19 cellular contexts compared by ENCODE assay signal in genomic region chr11:117502285-117502856, GRCh38.
DNase-seq lines count a peak whose midpoint lies in the region; FAIRE-seq and TF ChIP-seq lines count a peak whose summit lies in the region.
"Had no signal": no experiment of that assay in that cellular context is flagged by ENCODE, and none has a peak within 500 bp of the region (broad histone marks: within the 10 kb centered on the region; RNA-seq: fewer than 3 reads in every experiment).

No MANE protein-coding gene starts in this region.

- H4K8ac ChIP-seq in H1 (ENCODE audit: extremely low read depth, insufficient read depth, low read length), result no peak overlapping the region
- H4K8ac ChIP-seq in trophoblast cell (ENCODE audit: low read depth, low read length), result no peak overlapping the region

- POLR2A ChIA-PET in H1 (lab: Charles Lee; ENCODE audit: partially characterized antibody), result interaction anchor here (0.9 to 1.6 kb wide), 4 partner anchors 9 to 119 kb away, joined by 3 to 5 read pairs (median 4); no protein-coding TSS in a partner anchor

- H3K4me2 ChIP-seq in H1 (ENCODE audit: insufficient read depth in 1 of 2, low read depth in 2 of 2, low read length in 2 of 2), result peak overlapping the region; percentile 19 to 50; a peak in 2 of 4 replicates
- H3K4me2 ChIP-seq in trophoblast cell (ENCODE audit: low read length), result no peak overlapping the region

- H2AK5ac ChIP-seq in H1 (ENCODE audit: low read depth, low read length), result no peak overlapping the region
- no peak overlapping the region for H2AK5ac ChIP-seq in trophoblast cell (ENCODE audit: low read length)

- peak; percentile 40 for DNase-seq in NCI-H510A treated with DMSO at 0.1 percent for 48 hours (lab: John Stamatoyannopoulos, UW)
- DNase-seq in NCI-H510A (lab: John Stamatoyannopoulos, UW), result no peak
- DNase-seq in H1 (ENCODE audit: low read depth in 1 of 2, low spot score in 2 of 2), result no peak
- DNase-seq in trophoblast cell, result no peak
- no peak for DNase-seq in CD1c-positive myeloid dendritic cell (ENCODE audit: extremely low spot score)
- DNase-seq in RPMI8226, result no peak
- DNase-seq in NCI-H187 (lab: John Stamatoyannopoulos, UW), result no peak
- DNase-seq: EL, GM23248, Karpas-422, MV-4-11, NCI-H1105 treated with DMSO at 0.1 percent for 48 hours, NCI-H1694 treated with DMSO at 0.1 percent for 48 hours, NCI-H226, NCI-H526, Peyer's patch had no signal

- no peak for TF ChIP-seq POLR2A in H1 (IDR thresholded peaks at IDR 0.05; ENCODE audit: control extremely low read depth in 1 of 2, low read depth in 2 of 2, low read length in 2 of 2)

- H3K56ac ChIP-seq in H1 (replicated peaks; ENCODE audit: insufficient read length, low read depth, low read length), result no peak overlapping the region

- H3K23me2 ChIP-seq in H1 (ENCODE audit: low read depth, low read length), result no peaks in the 10 kb centered on the region; the same call in 1 of the 2 replicates

- no peaks in the 10 kb centered on the region for H3K79me1 ChIP-seq in H1 (ENCODE audit: low read depth, low read length)
- no peaks in the 10 kb centered on the region for H3K79me1 ChIP-seq in trophoblast cell (ENCODE audit: low read length)

- no peak for TF ChIP-seq CTCF in H1 (IDR thresholded peaks at IDR 0.05; ENCODE audit: control extremely low read depth in 1 of 3, insufficient read depth in 1 of 3, low read depth in 1 of 3, low read length in 3 of 3)

- H4K20me1 ChIP-seq in H1 (replicated peaks in 1 of 2; ENCODE audit: control insufficient read depth in 1 of 2, insufficient read depth in 2 of 2, low read length in 2 of 2), result no peaks in the 10 kb centered on the region

- H3K4ac ChIP-seq in H1 (replicated peaks; ENCODE audit: insufficient read length, low read depth, low read length) (no peak overlapping the region), trophoblast cell (ENCODE audit: low read depth, low read length) (no peak overlapping the region)

- H2BK120ac ChIP-seq in H1 (replicated peaks; ENCODE audit: low read depth, low read length), result no peak overlapping the region
- H2BK120ac ChIP-seq in trophoblast cell (ENCODE audit: insufficient read depth, low read length, poor library complexity), result no peak overlapping the region

- H2BK12ac ChIP-seq in H1 (ENCODE audit: low read depth, low read length) (0 out of 2 replicates have a peak overlapping the region, but pooled peaks have one; percentile 23), trophoblast cell (ENCODE audit: low read length) (no peak overlapping the region)

- TF ChIP-seq RAD21 in H1 (IDR thresholded peaks at IDR 0.05 in 1 of 2, conservative IDR thresholded peaks at IDR 0.05 in 1 of 2; ENCODE audit: low read depth in 2 of 2, low read length in 2 of 2), result no peak

- no peak overlapping the region for H4K5ac ChIP-seq in H1 (ENCODE audit: insufficient read length, low read depth, low read length)

- no peak overlapping the region for H3K9ac ChIP-seq in H1 (replicated peaks in 1 of 4; ENCODE audit: extremely low read depth in 1 of 4, low read depth in 3 of 4, low read length in 3 of 4)
- H3K9ac ChIP-seq in trophoblast cell (ENCODE audit: low read length), result peak overlapping the region; percentile 0
- H3K9ac ChIP-seq: GM23248 had no signal

- H3K27me3 ChIP-seq in H1 (replicated peaks in 1 of 4; ENCODE audit: control insufficient read depth in 3 of 4, extremely low read depth in 1 of 4, insufficient read depth in 3 of 4, low read length in 3 of 4) (peaks cover 0 to 5% (median 1%) of the 10 kb centered on the region in 4 experiments; a peak in 4 of 7 replicates), trophoblast cell (ENCODE audit: insufficient read depth, low read length) (no peaks in the 10 kb centered on the region)
- H3K27me3 ChIP-seq: Peyer's patch, SJSA1 had no signal

- H4K12ac ChIP-seq in trophoblast cell (ENCODE audit: low read depth, low read length), result no peak overlapping the region

- 0 out of 2 replicates have a peak overlapping the region, but pooled peaks have one; percentile 16 for H2BK5ac ChIP-seq in H1 (ENCODE audit: low read depth, low read length)
- H2BK5ac ChIP-seq in trophoblast cell (ENCODE audit: low read depth, low read length, poor library complexity), result no peak overlapping the region

- H3K27ac ChIP-seq in H1 (ENCODE audit: low read depth, low read length) (no peak overlapping the region), trophoblast cell (ENCODE audit: low read depth, low read length) (no peak overlapping the region)
- H3K27ac ChIP-seq: C4-2B, GM23248, Peyer's patch, SJSA1 had no signal

- peak overlapping the region; percentile 57; the same call in 1 of the 2 replicates for H2BK20ac ChIP-seq in H1 (ENCODE audit: low read length)

- WGBS in H1 (ENCODE audit: extremely low coverage in 1 of 2, insufficient coverage in 1 of 2, insufficient read length in 1 of 2, insufficient replicate concordance in 2 of 2, low coverage in 1 of 2, low lambda C conversion rate in 2 of 2, missing lambda C conversion rate in 1 of 2), 2 experiments, result 59% methylated on average over 20 of the region's 20 CpGs; no CpG with 5 or more reads in 1 of the 2 experiments
- no CpG with 5 or more reads among the region's 20 CpGs for WGBS in trophoblast cell (ENCODE audit: extremely low coverage, insufficient coverage, insufficient read length)

- H2AFZ ChIP-seq in H1 (ENCODE audit: low read length) (no peak overlapping the region), trophoblast cell (ENCODE audit: insufficient read depth, low read length, poor library complexity) (no peak overlapping the region)
- H2AFZ ChIP-seq: GM23248 had no signal

- H3K4me1 ChIP-seq in H1 (replicated peaks in 1 of 4; ENCODE audit: control insufficient read depth in 3 of 4, insufficient read depth in 4 of 4, low read length in 3 of 4), result peaks cover 3 to 16% (median 13%) of the 10 kb centered on the region in 4 experiments
- no peaks in the 10 kb centered on the region for H3K4me1 ChIP-seq in trophoblast cell (ENCODE audit: control insufficient read depth in 1 of 2, insufficient read depth in 2 of 2, low read length in 2 of 2)
- H3K4me1 ChIP-seq: Peyer's patch, SJSA1 had no signal

- H3K36me3 ChIP-seq in H1 (ENCODE audit: control insufficient read depth in 2 of 4, insufficient read depth in 4 of 4, low read length in 3 of 4) (no peaks in the 10 kb centered on the region), trophoblast cell (ENCODE audit: control insufficient read depth in 1 of 2, insufficient read depth in 2 of 2, low read length in 2 of 2) (no peaks in the 10 kb centered on the region)
- H3K36me3 ChIP-seq: Peyer's patch, SJSA1 had no signal

- CTCF ChIA-PET in H1 (lab: Charles Lee; ENCODE audit: partially characterized antibody), result interaction anchor here (0.6 to 4.0 kb wide), 12 partner anchors 12 to 467 kb away, joined by 3 to 17 read pairs (median 3); no protein-coding TSS in a partner anchor

- TF ChIP-seq EP300 in H1 (IDR thresholded peaks at IDR 0.05; ENCODE audit: borderline replicate concordance in 1 of 2, low read depth in 2 of 2, low read length in 2 of 2), result no peak

- H3K23ac ChIP-seq in H1 (ENCODE audit: insufficient read length) (no peak overlapping the region), trophoblast cell (ENCODE audit: low read length) (no peak overlapping the region)

- FAIRE-seq in H1 (lab: Jason Lieb, UNC), result peak; percentile 28
- FAIRE-seq: A204.1 had no signal

- H3K4me3 ChIP-seq in H1 (ENCODE audit: extremely low read depth in 1 of 4, insufficient read depth in 2 of 4, low read depth in 3 of 4, low read length in 4 of 4), result no peak overlapping the region
- H3K4me3 ChIP-seq in trophoblast cell (ENCODE audit: low read depth, low read length), result peak overlapping the region; percentile 12
- H3K4me3 ChIP-seq: GM23248, Peyer's patch, SJSA1 had no signal

- H3K18ac ChIP-seq in H1 (ENCODE audit: extremely low read depth, low read length) (no peak overlapping the region; the same call in 1 of the 2 replicates), trophoblast cell (ENCODE audit: low read length) (no peak overlapping the region)

- H3K14ac ChIP-seq in H1 (ENCODE audit: insufficient read length), result no peak overlapping the region
- H3K14ac ChIP-seq in trophoblast cell (ENCODE audit: low read length), result no peak overlapping the region

- H3K79me2 ChIP-seq in H1 (ENCODE audit: control insufficient read depth in 1 of 2, insufficient read depth in 2 of 2, low read length in 2 of 2) (no peaks in the 10 kb centered on the region), trophoblast cell (ENCODE audit: control insufficient read depth, insufficient read depth, low read length, poor library complexity) (no peaks in the 10 kb centered on the region)

- no peak overlapping the region for H4K91ac ChIP-seq in H1 (replicated peaks; ENCODE audit: insufficient read length, low read length)
- H4K91ac ChIP-seq in trophoblast cell (ENCODE audit: low read depth, low read length), result no peak overlapping the region

- H3K9me3 ChIP-seq in H1 (ENCODE audit: insufficient read depth in 2 of 2, low read depth in 1 of 2, low read length in 1 of 2) (no peaks in the 10 kb centered on the region), trophoblast cell (ENCODE audit: insufficient read depth, low read depth, low read length) (peaks cover 7% of the 10 kb centered on the region)
- H3K9me3 ChIP-seq: Peyer's patch, SJSA1 had no signal

- no peak overlapping the region for H2BK15ac ChIP-seq in H1 (ENCODE audit: low read length)

TF ChIP-seq in H1, 55 proteins besides CTCF, POLR2A, EP300 and RAD21:
- TF ChIP-seq KDM5A (IDR thresholded peaks at IDR 0.05; ENCODE audit: low read length), result no peak
- no peak for TF ChIP-seq SUZ12 (IDR thresholded peaks at IDR 0.05; ENCODE audit: low read length)
- TF ChIP-seq RFX5 (IDR thresholded peaks at IDR 0.05; ENCODE audit: borderline replicate concordance, low read depth, low read length), result no peak
- TF ChIP-seq E2F6 (IDR thresholded peaks at IDR 0.05), result peak; percentile 6; the same call in 1 of the 2 replicates
- TF ChIP-seq KDM1A (IDR thresholded peaks at IDR 0.05; ENCODE audit: borderline replicate concordance, low read length), result no peak
- peak; percentile 55; the same call in 1 of the 2 replicates for TF ChIP-seq CEBPB (IDR thresholded peaks at IDR 0.05; ENCODE audit: low read depth, low read length)
- TF ChIP-seq JUN (IDR thresholded peaks at IDR 0.05; ENCODE audit: low read depth, low read length), result no peak
- TF ChIP-seq JUND (IDR thresholded peaks at IDR 0.05; ENCODE audit: low read length), result no peak
